21 cellular contexts compared by ENCODE assay signal in genomic region chr10:91022390-91022789, GRCh38.
A peak's percentile ranks its signal among the peaks of the same experiment; 100 is the strongest.
DNase-seq lines count a peak whose midpoint lies in the region; ATAC-seq and TF ChIP-seq lines count a peak whose summit lies in the region.
"Had no signal": no experiment of that assay in that cellular context is flagged by ENCODE, and none has a peak within 500 bp of the region (broad histone marks: within the 10 kb centered on the region; RNA-seq: fewer than 3 reads in every experiment).

No MANE protein-coding gene starts in this region.

- no peaks in the 10 kb centered on the region for H3K9me3 ChIP-seq in left ventricle myocardium inferior (replicated peaks)
- no peaks in the 10 kb centered on the region for H3K9me3 ChIP-seq in psoas muscle
- H3K9me3 ChIP-seq: stomach had no signal

- peak overlapping the region; percentile 78 for H3K27ac ChIP-seq in left ventricle myocardium inferior (replicated peaks)
- H3K27ac ChIP-seq in psoas muscle: peak overlapping the region; percentile 46
- H3K27ac ChIP-seq: brain microvascular endothelial cell had no signal

- H3K4me1 ChIP-seq in left ventricle myocardium inferior: peaks cover 36% of the 10 kb centered on the region
- peaks cover 26% of the 10 kb centered on the region for H3K4me1 ChIP-seq in psoas muscle

- no peaks in the 10 kb centered on the region for H3K36me3 ChIP-seq in left ventricle myocardium inferior
- H3K36me3 ChIP-seq in psoas muscle (ENCODE audit: insufficient read depth in 1 of 2, low read depth in 1 of 2): no peaks in the 10 kb centered on the region
- H3K36me3 ChIP-seq: brain microvascular endothelial cell, stomach had no signal

- no peaks in the 10 kb centered on the region for H3K36me3 Mint-ChIP-seq in immature natural killer cell
- H3K36me3 Mint-ChIP-seq in activated CD4-positive, alpha-beta T cell treated with anti-CD3 and anti-CD28 coated beads, Interleukin-2, amount 10 ng/mL, durations not matched to agents 24 days and 14 days (ENCODE audit: low read depth): no peaks in the 10 kb centered on the region
- H3K36me3 Mint-ChIP-seq: natural killer cell had no signal

- no peak overlapping the region for H3K27ac Mint-ChIP-seq in immature natural killer cell
- H3K27ac Mint-ChIP-seq in activated CD4-positive, alpha-beta T cell treated with anti-CD3 and anti-CD28 coated beads, Interleukin-2, amount 10 ng/mL, durations not matched to agents 24 days and 14 days: no peak overlapping the region
- H3K27ac Mint-ChIP-seq: activated naive CD8-positive, alpha-beta T cell treated with anti-CD3 and anti-CD28 coated beads, Interleukin-2, amount 10 ng/mL, durations not matched to agents 7 days and 5 days; activated T-helper 2 cell treated with anti-CD3 and anti-CD28 coated beads, Interferon-gamma antibody, Interleukin-2, Interleukin-4, amounts not matched to agents 10 μg/mL and 5 μg/mL and 100 μg/mL, durations not matched to agents 14 hours and 24 hours and 36 hours; natural killer cell had no signal

- no peak for TF ChIP-seq CTCF in left ventricle myocardium inferior (IDR thresholded peaks at IDR 0.05; ENCODE audit: borderline replicate concordance)
- no peak for TF ChIP-seq CTCF in psoas muscle (IDR thresholded peaks at IDR 0.05)

- intact Hi-C loops in left ventricle myocardium inferior (cut with micrococcal nuclease) (no loop called here), Right ventricle myocardium superior (cut with DNase I) (no loop called here), psoas muscle (cut with DNase I) (no loop called here)
- intact Hi-C loops in activated CD4-positive, alpha-beta T cell treated with anti-CD3 and anti-CD28 coated beads, Interleukin-2, amount 10 ng/mL, durations not matched to agents 24 days and 14 days (cut with micrococcal nuclease): no loop called here

- ATAC-seq in Right ventricle myocardium superior (ENCODE audit: poor library complexity): no peak
- peak in 3 of 4 donors; percentile 33 to 64 (median 38) for ATAC-seq in psoas muscle
- ATAC-seq: natural killer cell had no signal

- peaks cover 2 to 14% (median 3%) of the 10 kb centered on the region in 3 donors for H3K27me3 Mint-ChIP-seq in immature natural killer cell (ENCODE audit: low read depth in 3 of 3)
- H3K27me3 Mint-ChIP-seq in activated CD4-positive, alpha-beta T cell treated with anti-CD3 and anti-CD28 coated beads, Interleukin-2, amount 10 ng/mL, durations not matched to agents 24 days and 14 days: peaks cover 40% of the 10 kb centered on the region

- H3K27me3 ChIP-seq in left ventricle myocardium inferior (ENCODE audit: low read depth) (no peaks in the 10 kb centered on the region), psoas muscle (ENCODE audit: insufficient read depth in 3 of 3, low read length in 2 of 3) (no peaks in the 10 kb centered on the region)
- H3K27me3 ChIP-seq: brain microvascular endothelial cell, stomach had no signal

- no peak overlapping the region for H3K4me3 Mint-ChIP-seq in immature natural killer cell
- H3K4me3 Mint-ChIP-seq in activated CD4-positive, alpha-beta T cell treated with anti-CD3 and anti-CD28 coated beads, Interleukin-2, amount 10 ng/mL, durations not matched to agents 24 days and 14 days: no peak overlapping the region
- H3K4me3 Mint-ChIP-seq: activated naive CD8-positive, alpha-beta T cell treated with anti-CD3 and anti-CD28 coated beads, Interleukin-2, amount 10 ng/mL, durations not matched to agents 7 days and 5 days; natural killer cell had no signal

- no peak overlapping the region for H3K4me3 ChIP-seq in left ventricle myocardium inferior
- no peak overlapping the region for H3K4me3 ChIP-seq in psoas muscle
- H3K4me3 ChIP-seq: stomach had no signal

- H3K4me1 Mint-ChIP-seq in immature natural killer cell: no peaks in the 10 kb centered on the region
- H3K4me1 Mint-ChIP-seq in activated CD4-positive, alpha-beta T cell treated with anti-CD3 and anti-CD28 coated beads, Interleukin-2, amount 10 ng/mL, durations not matched to agents 24 days and 14 days: no peaks in the 10 kb centered on the region
- H3K4me1 Mint-ChIP-seq: natural killer cell had no signal

- WGBS in psoas muscle, 3 donors: 43 to 56% (median 45%) methylated on average over 2 of the region's 2 CpGs

- H3K9me3 Mint-ChIP-seq in immature natural killer cell: peaks cover 0 to 4% (median 0%) of the 10 kb centered on the region in 6 donors
- peaks cover 14% of the 10 kb centered on the region for H3K9me3 Mint-ChIP-seq in activated CD4-positive, alpha-beta T cell treated with anti-CD3 and anti-CD28 coated beads, Interleukin-2, amount 10 ng/mL, durations not matched to agents 24 days and 14 days
- H3K9me3 Mint-ChIP-seq: activated T-helper 2 cell treated with anti-CD3 and anti-CD28 coated beads, Interferon-gamma antibody, Interleukin-2, Interleukin-4, amounts not matched to agents 10 μg/mL and 5 μg/mL and 100 μg/mL, durations not matched to agents 14 hours and 24 hours and 36 hours; natural killer cell had no signal

- DNase-seq in left ventricle myocardium inferior (no peak), Right ventricle myocardium superior (no peak), globus pallidus (ENCODE audit: low spot score) (peak; percentile 49), psoas muscle (no peak), activated gamma-delta T cell treated with Interleukin-2 at 50 U/mL for 16 hours (no peak), immature natural killer cell (no peak)
- DNase-seq in activated CD4-positive, alpha-beta T cell treated with anti-CD3 and anti-CD28 coated beads, Interleukin-2, amount 50 U/mL, for 4 hours: no peak
- no peak for DNase-seq in activated CD4-positive, alpha-beta T cell treated with anti-CD3 and anti-CD28 coated beads, Interleukin-2, amount 10 ng/mL, durations not matched to agents 24 days and 14 days
- DNase-seq: ACHN; activated CD4-positive, alpha-beta T cell treated with anti-CD3 and anti-CD28 coated beads for 4 hours; activated naive CD8-positive, alpha-beta T cell treated with anti-CD3 and anti-CD28 coated beads, Interleukin-2, amount 10 ng/mL, durations not matched to agents 7 days and 5 days; brain microvascular endothelial cell; HCEC 1CT; Karpas-422; natural killer cell; NCI-H1092; NCI-H69; posterior cingulate gyrus; stimulated activated CD4-positive, alpha-beta T cell treated with anti-CD3 and anti-CD28 coated beads, Interleukin-4, amount 100 ng/mL, for 4 hours; stomach had no signal
